In the genomic region with DNA sequence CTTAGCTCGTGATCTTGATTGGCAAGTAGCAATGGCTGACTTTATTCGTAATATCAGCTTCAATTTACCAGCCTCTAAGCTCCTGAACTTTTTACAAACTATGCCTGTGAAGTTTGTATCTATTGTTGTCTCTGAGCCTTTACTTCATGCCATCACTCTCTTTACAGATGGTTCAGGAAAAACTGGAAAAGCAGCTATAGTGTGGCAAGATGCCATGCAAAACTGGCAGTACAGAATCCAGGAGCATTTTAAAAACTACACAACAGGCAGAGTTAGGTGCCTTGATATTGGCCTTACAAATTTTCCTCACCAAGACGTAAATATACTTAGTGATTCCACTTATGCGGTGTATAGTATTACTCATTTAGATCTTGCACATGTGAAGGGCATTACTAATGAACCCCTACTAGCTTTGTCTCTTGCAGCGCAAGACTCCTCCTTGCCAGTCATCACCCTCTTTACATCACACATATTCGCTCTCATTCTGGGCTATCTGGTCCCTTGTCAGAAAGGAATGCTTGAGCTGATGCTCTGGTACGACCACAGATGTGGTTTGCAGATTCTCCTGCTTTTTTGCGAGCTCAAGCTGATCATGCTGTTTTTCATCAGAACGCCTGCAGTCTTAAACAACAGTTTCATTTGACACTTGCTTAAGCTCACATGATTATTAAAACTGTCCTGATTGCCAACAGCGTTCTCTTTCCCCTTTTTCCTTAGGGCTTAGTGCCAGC, we compare ENCODE assay signal across 22 cellular contexts. TPM values are rescaled to one million over a fixed set of nuclear protein-coding genes. Genes with fewer than 3 reads are reported as not detected.
DNase-seq lines count a peak whose midpoint lies in the region; ATAC-seq, FAIRE-seq and TF ChIP-seq lines count a peak whose summit lies in the region.
"Had no signal": no experiment of that assay in that cellular context is flagged by ENCODE, and none has a peak within 500 bp of the region (broad histone marks: within the 10 kb centered on the region; RNA-seq: fewer than 3 reads in every experiment).

No MANE protein-coding gene starts in this region.

- no peak overlapping the region for H3K4me3 ChIP-seq in heart left ventricle
- no peak overlapping the region for H3K4me3 ChIP-seq in bronchial epithelial cell (ENCODE audit: low read depth, low read length)
- H3K4me3 ChIP-seq in keratinocyte (ENCODE audit: control insufficient read depth in 2 of 3, extremely low read depth in 1 of 3, insufficient read depth in 2 of 3, low read depth in 1 of 3, low read length in 3 of 3), result no peak overlapping the region
- H3K4me3 ChIP-seq: A549, lung had no signal

- no peak for TF ChIP-seq POLR2A in heart left ventricle (IDR thresholded peaks at IDR 0.05)

- H3K9me3 ChIP-seq in heart left ventricle (no peaks in the 10 kb centered on the region), keratinocyte (ENCODE audit: control insufficient read depth, low read depth, low read length) (no peaks in the 10 kb centered on the region)
- H3K9me3 ChIP-seq: A549 had no signal

- H3K27ac ChIP-seq in heart left ventricle, result peak overlapping the region in 8 of 12 donors; percentile 84 to 95 (median 90)
- H3K27ac ChIP-seq in keratinocyte (ENCODE audit: control insufficient read depth, insufficient read depth, low read length), result no peak overlapping the region
- H3K27ac ChIP-seq: A549, parathyroid adenoma had no signal

- no peaks in the 10 kb centered on the region for H3K36me3 ChIP-seq in heart left ventricle
- no peaks in the 10 kb centered on the region for H3K36me3 ChIP-seq in bronchial epithelial cell (ENCODE audit: control insufficient read depth, insufficient read depth, low read length)
- H3K36me3 ChIP-seq in keratinocyte (ENCODE audit: control insufficient read depth in 2 of 2, extremely low read depth in 1 of 2, insufficient read depth in 2 of 2, low read length in 2 of 2), result no peaks in the 10 kb centered on the region

- no peaks in the 10 kb centered on the region for H4K20me1 ChIP-seq in keratinocyte (ENCODE audit: control insufficient read depth, extremely low read depth, insufficient read depth, low read length)

- H3K4me1 ChIP-seq in heart left ventricle, result peaks cover 0 to 41% (median 17%) of the 10 kb centered on the region in 12 donors
- H3K4me1 ChIP-seq in keratinocyte (ENCODE audit: control insufficient read depth, extremely low read depth, insufficient read depth, low read length), result peaks cover 26% of the 10 kb centered on the region
- H3K4me1 ChIP-seq: A549, parathyroid adenoma had no signal

- dilution Hi-C loops in keratinocyte (cut with MboI; ENCODE audit: extremely low pct_ligation_motif_present, low sequenced_read_pairs), result loop anchor here (25.0 kb wide), 1 partner anchor 182 kb away; no protein-coding TSS in a partner anchor

- peaks cover 14% of the 10 kb centered on the region for H3K4me1 Mint-ChIP-seq in progenitor cell of endocrine pancreas (ENCODE audit: low read depth)

- WGBS in heart left ventricle, 4 donors, result 51 to 66% (median 61%) methylated on average over 10 of the region's 10 CpGs

- H3K9me3 Mint-ChIP-seq in progenitor cell of endocrine pancreas (ENCODE audit: low read depth), result no peaks in the 10 kb centered on the region
- H3K9me3 Mint-ChIP-seq: CD8-positive, alpha-beta T cell; natural killer cell; T-cell had no signal

- H3K27me3 ChIP-seq in heart left ventricle (no peaks in the 10 kb centered on the region), bronchial epithelial cell (ENCODE audit: control insufficient read depth, insufficient read depth, low read length) (no peaks in the 10 kb centered on the region), keratinocyte (ENCODE audit: control insufficient read depth, extremely low read depth, insufficient read depth, low read length) (no peaks in the 10 kb centered on the region)

- no peak for ATAC-seq in heart left ventricle
- no peak for ATAC-seq in left ventricle myocardium superior
- ATAC-seq: A549; activated CD8-positive, alpha-beta T cell treated with anti-CD3 and anti-CD28 coated beads, Interleukin-2, amount 10 ng/mL, durations not matched to agents 7 days and 5 days; CD8-positive, alpha-beta T cell; natural killer cell; T-cell; WTC11 had no signal

- TF ChIP-seq CTCF in heart left ventricle (IDR thresholded peaks at IDR 0.05) (no peak), bronchial epithelial cell (IDR thresholded peaks at IDR 0.05; ENCODE audit: insufficient read depth, low read length, severe bottlenecking) (no peak), keratinocyte (optimal IDR thresholded peaks at IDR 0.05 in 1 of 3, IDR thresholded peaks at IDR 0.05 in 1 of 3, conservative IDR thresholded peaks at IDR 0.05 in 1 of 3; ENCODE audit: extremely low read depth in 1 of 3, insufficient read depth in 2 of 3, low read length in 3 of 3) (no peak), progenitor cell of endocrine pancreas (IDR thresholded peaks at IDR 0.05; ENCODE audit: unreplicated experiment) (no peak)

- peak overlapping the region; percentile 3 for H3K4me2 ChIP-seq in keratinocyte (ENCODE audit: control insufficient read depth, extremely low read depth, insufficient read depth, low read depth, low read length)
- H3K4me2 ChIP-seq: A549 had no signal

- H2AFZ ChIP-seq in keratinocyte (ENCODE audit: control insufficient read depth, low read length), result peak overlapping the region; percentile 3
- H2AFZ ChIP-seq: parathyroid adenoma had no signal

- no peak overlapping the region for H3K9ac ChIP-seq in keratinocyte (ENCODE audit: control insufficient read depth, extremely low read depth, insufficient read depth, low read length)
- H3K9ac ChIP-seq: parathyroid adenoma had no signal

- intact Hi-C loops in heart left ventricle (cut with DNase I) (loop anchor here (2.0 to 10.0 kb wide), 11 partner anchors 30 to 240 kb away; partner anchors contain the start of genes SH3GLB1 (in 4 of the 10) and ODF2L (in 1 of the 10)), left ventricle myocardium superior (cut with micrococcal nuclease) (loop anchor here (5.0 to 10.0 kb wide), 3 partner anchors 33 to 240 kb away; no protein-coding TSS in a partner anchor)

- no peak overlapping the region for H3K27ac Mint-ChIP-seq in progenitor cell of endocrine pancreas
- H3K27ac Mint-ChIP-seq: activated CD8-positive, alpha-beta T cell treated with anti-CD3 and anti-CD28 coated beads, Interleukin-2, amount 10 ng/mL, durations not matched to agents 7 days and 5 days; activated naive CD8-positive, alpha-beta T cell; CD8-positive, alpha-beta T cell; natural killer cell; T-cell had no signal

- peaks cover 38% of the 10 kb centered on the region for H3K27me3 Mint-ChIP-seq in progenitor cell of endocrine pancreas

- H3K4me3 Mint-ChIP-seq in progenitor cell of endocrine pancreas (ENCODE audit: low read depth), result no peak overlapping the region
- H3K4me3 Mint-ChIP-seq: activated CD8-positive, alpha-beta T cell treated with anti-CD3 and anti-CD28 coated beads, Interleukin-2, amount 10 ng/mL, durations not matched to agents 7 days and 5 days; activated naive CD8-positive, alpha-beta T cell; CD8-positive, alpha-beta T cell had no signal

- FAIRE-seq in bronchial epithelial cell (lab: Jason Lieb, UNC), result no peak
- no peak for FAIRE-seq in keratinocyte (lab: Jason Lieb, UNC)
- FAIRE-seq: A549, frontal cortex, HTR-8/SVneo, small intestine had no signal

- H3K79me2 ChIP-seq in keratinocyte (ENCODE audit: control insufficient read depth, insufficient read depth, low read length), result no peaks in the 10 kb centered on the region
- H3K79me2 ChIP-seq: parathyroid adenoma had no signal

- H3K9me1 ChIP-seq in keratinocyte (ENCODE audit: control insufficient read depth, extremely low read depth, insufficient read depth, low read length), result no peaks in the 10 kb centered on the region

- no peaks in the 10 kb centered on the region for H3K36me3 Mint-ChIP-seq in progenitor cell of endocrine pancreas (ENCODE audit: insufficient read depth)
- H3K36me3 Mint-ChIP-seq: activated naive CD8-positive, alpha-beta T cell; CD8-positive, alpha-beta T cell; natural killer cell; T-cell; WTC11 had no signal

- DNase-seq in heart left ventricle, result no peak
- no peak for DNase-seq in left ventricle myocardium superior
- DNase-seq in bronchial epithelial cell (ENCODE audit: low read depth), result peak; percentile 58
- no peak for DNase-seq in keratinocyte (ENCODE audit: low read depth, low spot score)
- DNase-seq in iPS-NIHi7 (ENCODE audit: extremely low spot score), result no peak
- no peak for DNase-seq in progenitor cell of endocrine pancreas (ENCODE audit: low spot score, unreplicated experiment)
- DNase-seq in amniotic stem cell (lab: John Stamatoyannopoulos, UW), result no peak
- DNase-seq in NCI-H748 treated with DMSO at 0.1 percent for 48 hours (lab: John Stamatoyannopoulos, UW), result no peak
- DNase-seq: activated CD8-positive, alpha-beta T cell treated with anti-CD3 and anti-CD28 coated beads, Interleukin-2, amount 10 ng/mL, durations not matched to agents 7 days and 5 days; activated T-cell treated with anti-CD3 and anti-CD28 coated beads, Interleukin-2, amount 50 U/mL, for 48 hours; CD8-positive, alpha-beta T cell; natural killer cell; NCI-H1694 treated with DMSO at 0.1 percent for 48 hours; small intestine; T-cell had no signal

RNA-seq across cellular contexts. Expression of gene CLCA1, which starts 36.3 kb away (rescaled TPM):
- under 1 TPM in 1 of 9 donors, not detected in 8; 0.07 TPM for total RNA-seq in heart left ventricle
- under 1 TPM in 1 of 2 donors, not detected in 1; 0.06 TPM for polyA plus RNA-seq in heart left ventricle
- total RNA-seq in left ventricle myocardium superior, result not detected
- total RNA-seq in bronchial epithelial cell, result 0.26 TPM in 1 of 2 replicates, not detected in the other
- polyA plus RNA-seq in keratinocyte, result 0.04 to 0.05 TPM in 2 of 3 replicates, not detected in the other
- polyA plus RNA-seq in keratinocyte (2011; ENCODE audit: low read depth), result 0.30 TPM
- not detected in 2 replicates for polyA plus RNA-seq in keratinocyte (2011; cell fraction: cytosol; rRNA removed)
- 0.09 TPM in 1 of 2 replicates, not detected in the other for polyA plus RNA-seq in keratinocyte (2011; cell fraction: nucleus; rRNA removed)
- 0.38 TPM in 1 of 2 replicates, not detected in the other for polyA plus RNA-seq in keratinocyte (2012; ENCODE audit: low replicate concordance)
- 0.13 TPM in 1 of 3 replicates, not detected in the others for polyA minus RNA-seq in keratinocyte
- not detected for polyA minus RNA-seq in keratinocyte (2011; cell fraction: cytosol; rRNA and poly(A)+ RNA removed)
- polyA minus RNA-seq in keratinocyte (2011; cell fraction: nucleus; rRNA and poly(A)+ RNA removed), result 0.16 TPM in 1 of 2 replicates, not detected in the other
- total RNA-seq in progenitor cell of endocrine pancreas, result not detected in 2 replicates
- total RNA-seq: activated CD8-positive, alpha-beta T cell treated with anti-CD3 and anti-CD28 coated beads, Interleukin-2, amount 10 ng/mL, durations not matched to agents 7 days and 5 days; CD8-positive, alpha-beta T cell; frontal cortex; natural killer cell had no signal
- polyA plus RNA-seq: A549 had no signal

RNA-seq across cellular contexts. Expression of gene CLCA4, which starts 41.8 kb away (rescaled TPM):
- total RNA-seq in heart left ventricle, result under 1 TPM in 1 of 9 donors, not detected in 8; 0.51 TPM
- polyA plus RNA-seq in heart left ventricle, result under 1 TPM in 1 of 2 donors, not detected in 1; 0.14 TPM
- total RNA-seq in left ventricle myocardium superior, result not detected
- total RNA-seq in bronchial epithelial cell, result 12.1 and 45.8 TPM in 2 replicates
- polyA plus RNA-seq in keratinocyte, result 0.59 to 6.1 TPM (median 1.5 TPM) in 3 replicates
- 0.07 TPM for polyA plus RNA-seq in keratinocyte (2011; ENCODE audit: low read depth)
- polyA plus RNA-seq in keratinocyte (2011; cell fraction: cytosol; rRNA removed), result 0.39 and 0.96 TPM in 2 replicates
- 4.7 and 7.4 TPM in 2 replicates for polyA plus RNA-seq in keratinocyte (2011; cell fraction: nucleus; rRNA removed)
- 0.45 and 0.48 TPM in 2 replicates for polyA plus RNA-seq in keratinocyte (2012; ENCODE audit: low replicate concordance)
- polyA minus RNA-seq in keratinocyte, result 0.67 to 2.9 TPM (median 2.1 TPM) in 3 replicates
- polyA minus RNA-seq in keratinocyte (2011; cell fraction: cytosol; rRNA and poly(A)+ RNA removed), result 0.77 TPM
- polyA minus RNA-seq in keratinocyte (2011; cell fraction: nucleus; rRNA and poly(A)+ RNA removed), result 3.8 and 5.9 TPM in 2 replicates
- total RNA-seq in progenitor cell of endocrine pancreas, result not detected in 2 replicates
- total RNA-seq: activated CD8-positive, alpha-beta T cell treated with anti-CD3 and anti-CD28 coated beads, Interleukin-2, amount 10 ng/mL, durations not matched to agents 7 days and 5 days; CD8-positive, alpha-beta T cell; frontal cortex; natural killer cell; T-cell; WTC11 had no signal
- polyA plus RNA-seq: A549 had no signal
